In the genomic region with DNA sequence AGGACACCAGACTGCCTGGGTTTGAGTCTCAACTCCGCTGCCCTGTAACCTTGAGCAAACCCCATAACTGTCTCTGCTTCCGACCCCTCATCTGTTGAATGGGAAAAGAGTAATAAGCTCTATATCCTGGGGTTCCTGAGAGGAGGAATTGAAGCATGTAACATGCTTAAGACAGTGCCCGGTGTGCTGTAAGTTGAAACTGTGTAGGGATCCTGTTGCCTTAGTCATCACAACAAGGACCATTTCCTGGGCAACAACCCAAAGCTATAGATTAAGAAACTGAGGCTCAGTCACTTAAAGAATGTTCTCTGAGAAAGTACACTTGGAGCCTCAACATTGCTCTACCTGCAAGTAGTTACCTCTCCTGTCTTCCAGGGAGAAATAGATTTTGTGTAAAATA, we compare ENCODE assay signal across 1 cellular context.
TF ChIP-seq lines count a peak whose summit lies in the region.

No MANE protein-coding gene starts in this region.

TF ChIP-seq in IMR-90, 13 proteins besides CTCF, POLR2A, EP300 and RAD21 (continued from another document):
- TF ChIP-seq, protein P1, sequence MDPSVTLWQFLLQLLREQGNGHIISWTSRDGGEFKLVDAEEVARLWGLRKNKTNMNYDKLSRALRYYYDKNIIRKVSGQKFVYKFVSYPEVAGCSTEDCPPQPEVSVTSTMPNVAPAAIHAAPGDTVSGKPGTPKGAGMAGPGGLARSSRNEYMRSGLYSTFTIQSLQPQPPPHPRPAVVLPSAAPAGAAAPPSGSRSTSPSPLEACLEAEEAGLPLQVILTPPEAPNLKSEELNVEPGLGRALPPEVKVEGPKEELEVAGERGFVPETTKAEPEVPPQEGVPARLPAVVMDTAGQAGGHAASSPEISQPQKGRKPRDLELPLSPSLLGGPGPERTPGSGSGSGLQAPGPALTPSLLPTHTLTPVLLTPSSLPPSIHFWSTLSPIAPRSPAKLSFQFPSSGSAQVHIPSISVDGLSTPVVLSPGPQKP (IDR thresholded peaks at IDR 0.05; ENCODE audit: borderline replicate concordance, low read depth, low read length): no peak
- TF ChIP-seq, protein P2, sequence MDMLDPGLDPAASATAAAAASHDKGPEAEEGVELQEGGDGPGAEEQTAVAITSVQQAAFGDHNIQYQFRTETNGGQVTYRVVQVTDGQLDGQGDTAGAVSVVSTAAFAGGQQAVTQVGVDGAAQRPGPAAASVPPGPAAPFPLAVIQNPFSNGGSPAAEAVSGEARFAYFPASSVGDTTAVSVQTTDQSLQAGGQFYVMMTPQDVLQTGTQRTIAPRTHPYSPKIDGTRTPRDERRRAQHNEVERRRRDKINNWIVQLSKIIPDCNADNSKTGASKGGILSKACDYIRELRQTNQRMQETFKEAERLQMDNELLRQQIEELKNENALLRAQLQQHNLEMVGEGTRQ (IDR thresholded peaks at IDR 0.05; ENCODE audit: low read depth, low read length): no peak
- TF ChIP-seq SMC3 (IDR thresholded peaks at IDR 0.05; ENCODE audit: low read depth, low read length) (no peak), MXI1 (IDR thresholded peaks at IDR 0.05; ENCODE audit: borderline replicate concordance, low read depth, low read length) (no peak), BHLHE40 (IDR thresholded peaks at IDR 0.05; ENCODE audit: low read depth, low read length) (no peak), MAZ (IDR thresholded peaks at IDR 0.05; ENCODE audit: borderline replicate concordance, low read depth, low read length) (no peak), MAFK (IDR thresholded peaks at IDR 0.05; ENCODE audit: low read depth, low read length) (no peak), CEBPB (IDR thresholded peaks at IDR 0.05; ENCODE audit: low read depth, low read length) (no peak)
